In the genomic region with DNA sequence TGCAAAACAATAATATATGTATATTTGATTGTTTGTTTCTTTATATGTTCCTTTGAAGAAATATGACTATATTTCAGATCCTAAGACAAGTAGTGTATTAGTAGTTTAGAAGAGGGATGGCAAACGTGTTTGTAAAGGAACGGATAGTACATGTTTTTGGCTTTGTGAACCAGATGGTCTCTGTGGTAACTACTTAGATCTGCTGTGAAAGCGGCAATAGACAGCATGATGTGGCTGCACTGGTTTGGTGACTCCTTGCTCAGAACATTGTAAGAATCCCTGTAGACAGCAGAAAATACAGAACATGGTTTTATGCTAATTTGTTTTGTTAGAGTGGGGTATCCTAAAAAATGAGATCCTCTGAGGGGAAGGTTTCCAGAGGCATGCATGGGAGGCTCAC, we compare ENCODE assay signal across 12 cellular contexts. TPM values are rescaled to one million over a fixed set of nuclear protein-coding genes. Genes with fewer than 3 reads are reported as not detected.
DNase-seq lines count a peak whose midpoint lies in the region; ATAC-seq and TF ChIP-seq lines count a peak whose summit lies in the region.
"Had no signal": no experiment of that assay in that cellular context is flagged by ENCODE, and none has a peak within 500 bp of the region (broad histone marks: within the 10 kb centered on the region; RNA-seq: fewer than 3 reads in every experiment).

No MANE protein-coding gene starts in this region.

- H3K9me3 ChIP-seq in CD4-positive, alpha-beta T cell (ENCODE audit: control insufficient read depth, low read length) = no peaks in the 10 kb centered on the region
- H3K9me3 ChIP-seq in endocrine pancreas (ENCODE audit: control insufficient read depth, low read length) (no peaks in the 10 kb centered on the region), colonic mucosa (no peaks in the 10 kb centered on the region)

- ATAC-seq in CD4-positive, alpha-beta T cell (ENCODE audit: poor library complexity) = no peak
- peak; percentile 26 for ATAC-seq in GM18868 (IDR thresholded peaks at IDR 0.05; ENCODE audit: unreplicated experiment)
- peak; percentile 19 for ATAC-seq in HG03442 (IDR thresholded peaks at IDR 0.05; ENCODE audit: unreplicated experiment)

- H3K27me3 Mint-ChIP-seq in CD4-positive, alpha-beta T cell = no peaks in the 10 kb centered on the region

- peak overlapping the region; percentile 94 for H3K27ac Mint-ChIP-seq in CD4-positive, alpha-beta T cell

- H3K9me3 Mint-ChIP-seq in CD4-positive, alpha-beta T cell = no peaks in the 10 kb centered on the region

- peaks cover 51% of the 10 kb centered on the region for H3K4me1 Mint-ChIP-seq in CD4-positive, alpha-beta T cell (ENCODE audit: low read depth)

- POLR2A ChIA-PET in CD4-positive, alpha-beta T cell (lab: Charles Lee) = interaction anchor here (1.4 kb wide), 1 partner anchor 37 kb away, joined by 3 read pairs; no protein-coding TSS in a partner anchor

- H3K36me3 Mint-ChIP-seq in CD4-positive, alpha-beta T cell (ENCODE audit: low read depth) = peaks cover 26% of the 10 kb centered on the region

- intact Hi-C loops in CD4-positive, alpha-beta T cell (cut with DNase I, micrococcal nuclease) = loop anchor here in 1 of 2 experiments (5.0 to 10.0 kb wide), 3 partner anchors 347 to 1530 kb away; partner anchors contain the start of genes CRYZ, FPGT, LRRIQ3 and ST6GALNAC3
- intact Hi-C loops in colonic mucosa (cut with DNase I) = loop anchor here (5.0 kb wide), 1 partner anchor 60 kb away; the partner anchor contains the start of gene RABGGTB

- H3K9ac ChIP-seq in endocrine pancreas (ENCODE audit: control insufficient read depth, insufficient read depth, low read length) = no peak overlapping the region
- no peak overlapping the region for H3K9ac ChIP-seq in colonic mucosa (ENCODE audit: low read depth in 2 of 2, low read length in 2 of 2)

- no peaks in the 10 kb centered on the region for H3K36me3 ChIP-seq in endocrine pancreas (ENCODE audit: control insufficient read depth, insufficient read depth, low read length)
- H3K36me3 ChIP-seq in colonic mucosa = no peaks in the 10 kb centered on the region

- H3K4me3 Mint-ChIP-seq in CD4-positive, alpha-beta T cell = peak overlapping the region; percentile 8
- H3K4me3 Mint-ChIP-seq: CD14-positive monocyte had no signal

- H3K4me1 ChIP-seq in endocrine pancreas (ENCODE audit: control insufficient read depth, insufficient read depth, low read length) (peaks cover 9% of the 10 kb centered on the region), colonic mucosa (no peaks in the 10 kb centered on the region)

- H3K27ac ChIP-seq in CD4-positive, alpha-beta T cell (ENCODE audit: low read depth, low read length) = no peak overlapping the region
- no peak overlapping the region for H3K27ac ChIP-seq in colonic mucosa

- CTCF ChIA-PET in CD4-positive, alpha-beta T cell (lab: Charles Lee) = no interaction called here

- TF ChIP-seq CTCF in CD4-positive, alpha-beta T cell (IDR thresholded peaks at IDR 0.05) = no peak
- TF ChIP-seq CTCF in colonic mucosa (IDR thresholded peaks at IDR 0.05) = no peak
- TF ChIP-seq CTCF in GM20000 (IDR thresholded peaks at IDR 0.05; ENCODE audit: extremely low read depth, missing control alignments) = no peak

- no peak for DNase-seq in CD4-positive, alpha-beta T cell
- DNase-seq in colonic mucosa (no peak), SHP77 (lab: John Stamatoyannopoulos, UW) (no peak), GM20000 (ENCODE audit: low spot score) (no peak), NCI-H524 treated with DMSO at 0.1 percent for 48 hours (lab: John Stamatoyannopoulos, UW) (no peak)
- DNase-seq: cortex of kidney, NCI-H524, SIG-M5 had no signal

- H3K4me3 ChIP-seq in endocrine pancreas (ENCODE audit: control insufficient read depth, insufficient read depth, low read length) (peak overlapping the region; percentile 48), colonic mucosa (no peak overlapping the region)

- no peaks in the 10 kb centered on the region for H3K27me3 ChIP-seq in CD4-positive, alpha-beta T cell (ENCODE audit: control insufficient read depth, insufficient read depth, low read length)
- H3K27me3 ChIP-seq in endocrine pancreas (ENCODE audit: control insufficient read depth, insufficient read depth, low read length) = no peaks in the 10 kb centered on the region
- no peaks in the 10 kb centered on the region for H3K27me3 ChIP-seq in colonic mucosa

RNA-seq across cellular contexts. Expression of gene ACADM, which starts 3.1 kb away (rescaled TPM):
- total RNA-seq in CD4-positive, alpha-beta T cell = 1 to 10 TPM; 3.5 to 4.7 TPM
- 10 to 100 TPM; 38.2 to 68.9 TPM for total RNA-seq in colonic mucosa

RNA-seq across cellular contexts. Expression of gene RABGGTB, which starts 58.5 kb away (rescaled TPM):
- 100 to 1,000 TPM; 199 to 200 TPM for total RNA-seq in CD4-positive, alpha-beta T cell
- 10 to 100 TPM; 58.3 to 67.6 TPM for total RNA-seq in colonic mucosa

Comparison
In these comparisons a context has a peak if more than half of its experiments do, and no peak if none do; other contexts are left out.
1. RNA of gene ACADM, which starts 3.1 kb away (total RNA-seq): 38.2 to 68.9 TPM in colonic mucosa; 3.5 to 4.7 TPM in CD4-positive, alpha-beta T cell; every median in the first group is over 4 times any median in the second.